1 cellular context compared by ENCODE assay signal in the genomic region with DNA sequence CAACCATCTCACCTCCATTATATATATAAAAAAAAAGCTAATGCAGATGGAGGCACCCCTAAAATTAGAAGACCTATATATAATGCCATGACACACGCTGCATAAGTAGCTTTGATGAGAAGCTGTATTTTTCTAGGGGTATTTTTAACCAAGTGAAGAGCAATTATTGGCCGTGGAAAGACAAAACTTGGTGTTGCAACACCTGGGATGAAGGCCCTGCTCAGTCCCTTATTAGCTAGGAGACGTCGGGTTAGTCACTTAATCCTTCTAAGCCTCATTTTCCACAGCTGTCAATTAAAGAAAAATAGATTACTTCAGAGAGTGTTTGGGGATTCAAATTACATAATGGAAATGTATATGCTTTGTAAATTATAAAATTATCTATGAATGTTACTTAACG.
TF ChIP-seq lines count a peak whose summit lies in the region.

No MANE protein-coding gene starts in this region.

TF ChIP-seq in HepG2, 621 proteins besides CTCF, POLR2A, EP300 and RAD21 (continued from another document):
- no peak for TF ChIP-seq ZNF10 (CRISPR knock-in tag; IDR thresholded peaks at IDR 0.05; ENCODE audit: borderline replicate concordance, low read depth)
- no peak for TF ChIP-seq EED (CRISPR knock-in tag; IDR thresholded peaks at IDR 0.05)
- TF ChIP-seq, protein P1, sequence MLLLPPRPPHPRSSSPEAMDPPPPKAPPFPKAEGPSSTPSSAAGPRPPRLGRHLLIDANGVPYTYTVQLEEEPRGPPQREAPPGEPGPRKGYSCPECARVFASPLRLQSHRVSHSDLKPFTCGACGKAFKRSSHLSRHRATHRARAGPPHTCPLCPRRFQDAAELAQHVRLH (CRISPR knock-in tag; IDR thresholded peaks at IDR 0.05; ENCODE audit: borderline replicate concordance, low read depth), result no peak
- no peak for TF ChIP-seq EHMT2 (IDR thresholded peaks at IDR 0.05; ENCODE audit: borderline replicate concordance, low read depth, low read length)
- no peak for TF ChIP-seq ZNF556 (CRISPR knock-in tag; IDR thresholded peaks at IDR 0.05; ENCODE audit: borderline replicate concordance)
- TF ChIP-seq ZNF577 (CRISPR knock-in tag; IDR thresholded peaks at IDR 0.05; ENCODE audit: borderline replicate concordance, low read depth), result no peak
- TF ChIP-seq, protein P2, sequence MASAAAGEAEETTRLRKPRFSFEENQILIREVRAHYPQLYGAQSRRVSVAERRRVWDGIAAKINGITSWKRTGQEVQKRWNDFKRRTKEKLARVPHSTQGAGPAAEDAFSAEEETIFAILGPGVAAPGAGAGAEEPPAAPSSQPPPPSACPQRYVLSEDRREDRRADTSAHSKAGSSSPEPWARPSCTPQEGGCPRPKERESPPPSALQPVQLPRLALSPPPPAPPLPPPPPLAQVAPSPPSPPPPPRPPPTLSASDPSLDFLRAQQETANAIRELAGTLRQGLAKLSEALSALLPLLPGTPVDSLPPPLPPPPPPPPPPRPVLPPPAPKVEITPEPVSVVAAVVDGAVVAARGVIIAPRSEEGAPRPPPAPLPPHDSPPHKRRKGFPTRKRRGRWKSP (CRISPR knock-in tag; IDR thresholded peaks at IDR 0.05), result no peak
- TF ChIP-seq ZNF33A (CRISPR knock-in tag; IDR thresholded peaks at IDR 0.05; ENCODE audit: borderline replicate concordance), result no peak
- TF ChIP-seq ZFYVE20 (CRISPR knock-in tag; IDR thresholded peaks at IDR 0.05; ENCODE audit: borderline replicate concordance, low read depth), result no peak
- peak; percentile 52; the same call in 1 of the 2 replicates for TF ChIP-seq CEBPB (IDR thresholded peaks at IDR 0.05; ENCODE audit: borderline replicate concordance, low read depth, low read length)
- no peak for TF ChIP-seq ZNF441 (CRISPR knock-in tag; IDR thresholded peaks at IDR 0.05; ENCODE audit: borderline replicate concordance)
- 0 out of 2 replicates have a peak, but pooled peaks have one; percentile 7 for TF ChIP-seq CEBPG (CRISPR knock-in tag; IDR thresholded peaks at IDR 0.05)
- TF ChIP-seq RNF2 (conservative IDR thresholded peaks at IDR 0.05; ENCODE audit: low read depth), result no peak
